8 cellular contexts compared by ENCODE assay signal in genomic region chrX:136909706-136910564, GRCh38. TPM values are rescaled to one million over a fixed set of nuclear protein-coding genes. Genes with fewer than 3 reads are reported as not detected.
DNase-seq lines count a peak whose midpoint lies in the region; ATAC-seq and TF ChIP-seq lines count a peak whose summit lies in the region.

No MANE protein-coding gene starts in this region.

- H3K27me3 ChIP-seq in ascending aorta (no peaks in the 10 kb centered on the region), right cardiac atrium (ENCODE audit: control insufficient read depth, insufficient read depth) (no peaks in the 10 kb centered on the region), psoas muscle (ENCODE audit: insufficient read depth in 3 of 3, low read length in 2 of 3) (peaks cover 0 to 6% (median 0%) of the 10 kb centered on the region in 3 donors)

- H3K9me3 ChIP-seq in ascending aorta (no peaks in the 10 kb centered on the region), right cardiac atrium (ENCODE audit: control insufficient read depth, low read length) (no peaks in the 10 kb centered on the region), psoas muscle (no peaks in the 10 kb centered on the region)

- no peak for TF ChIP-seq CTCF in ascending aorta (IDR thresholded peaks at IDR 0.05)
- no peak for TF ChIP-seq CTCF in psoas muscle (IDR thresholded peaks at IDR 0.05)

- peak; percentile 74 for ATAC-seq in GM18498 (IDR thresholded peaks at IDR 0.05; ENCODE audit: unreplicated experiment)
- ATAC-seq in HG02870 (IDR thresholded peaks at IDR 0.05; ENCODE audit: unreplicated experiment), result peak; percentile 55
- ATAC-seq in right cardiac atrium, result peak; percentile 91 to 92
- ATAC-seq in psoas muscle, result peak; percentile 71 to 85 (median 80)

- peak overlapping the region; percentile 78 to 85 for H3K27ac ChIP-seq in ascending aorta
- peak overlapping the region; percentile 95 for H3K27ac ChIP-seq in right cardiac atrium (ENCODE audit: low read length)
- peak overlapping the region; percentile 68 for H3K27ac ChIP-seq in psoas muscle

- H3K36me3 ChIP-seq in ascending aorta, result no peaks in the 10 kb centered on the region
- no peaks in the 10 kb centered on the region for H3K36me3 ChIP-seq in psoas muscle (ENCODE audit: insufficient read depth in 1 of 2, low read depth in 1 of 2)

- WGBS in right cardiac atrium, result under 1% methylated on average over 26 of the region's 26 CpGs
- WGBS in psoas muscle, 3 donors, result 0 to 35% (median 2%) methylated on average over 13 to 26 of the region's 26 CpGs

- intact Hi-C loops in ascending aorta (cut with DNase I) (loop anchor here (1.0 to 5.0 kb wide), 2 partner anchors 30 to 938 kb away; partner anchors contain the start of genes MMGT1 and RBMX), right cardiac atrium (cut with DNase I) (no loop called here), psoas muscle (cut with DNase I) (loop anchor here in 1 of 2 donors (5.0 kb wide), 1 partner anchor 198 kb away; no protein-coding TSS in a partner anchor)

- H3K4me1 ChIP-seq in ascending aorta, result no peaks in the 10 kb centered on the region
- no peaks in the 10 kb centered on the region for H3K4me1 ChIP-seq in right cardiac atrium (ENCODE audit: control insufficient read depth, insufficient read depth, low read length)
- no peaks in the 10 kb centered on the region for H3K4me1 ChIP-seq in psoas muscle

- H3K4me3 ChIP-seq in ascending aorta (peak overlapping the region; percentile 69 to 72), right cardiac atrium (ENCODE audit: low read length) (peak overlapping the region; percentile 94), psoas muscle (peak overlapping the region; percentile 74)

- DNase-seq in NCI-H146 treated with DMSO at 0.1 percent for 48 hours (lab: John Stamatoyannopoulos, UW; ENCODE audit: unreplicated experiment), result peak; percentile 97
- DNase-seq in T-helper 1 cell, result peak; percentile 30 to 74 (median 49)
- peak; percentile 40 to 91 for DNase-seq in ascending aorta (ENCODE audit: low spot score in 2 of 2)
- DNase-seq in right cardiac atrium, result peak; percentile 82 to 90 (median 85)
- peak; percentile 73 to 79 for DNase-seq in psoas muscle
- DNase-seq in middle frontal gyrus (ENCODE audit: extremely low spot score, low spot score), result no peak

RNA-seq across cellular contexts. Expression of gene RBMX, which starts 29.4 kb away (rescaled TPM):
- total RNA-seq in ascending aorta (112 TPM), right cardiac atrium (100 to 1,000 TPM in 2 of 4 donors, 10 to 100 TPM in 2; 88.4 to 123 (median 107) TPM), psoas muscle (100 to 1,000 TPM in 3 of 4 donors, 10 to 100 TPM in 1; 91.5 to 131 (median 118) TPM)
- polyA plus RNA-seq in right cardiac atrium (89.3 TPM), psoas muscle (10 to 100 TPM; 67.9 to 98.9 (median 79.7) TPM)
